ENCODE assay signal across 8 cellular contexts in the genomic region with DNA sequence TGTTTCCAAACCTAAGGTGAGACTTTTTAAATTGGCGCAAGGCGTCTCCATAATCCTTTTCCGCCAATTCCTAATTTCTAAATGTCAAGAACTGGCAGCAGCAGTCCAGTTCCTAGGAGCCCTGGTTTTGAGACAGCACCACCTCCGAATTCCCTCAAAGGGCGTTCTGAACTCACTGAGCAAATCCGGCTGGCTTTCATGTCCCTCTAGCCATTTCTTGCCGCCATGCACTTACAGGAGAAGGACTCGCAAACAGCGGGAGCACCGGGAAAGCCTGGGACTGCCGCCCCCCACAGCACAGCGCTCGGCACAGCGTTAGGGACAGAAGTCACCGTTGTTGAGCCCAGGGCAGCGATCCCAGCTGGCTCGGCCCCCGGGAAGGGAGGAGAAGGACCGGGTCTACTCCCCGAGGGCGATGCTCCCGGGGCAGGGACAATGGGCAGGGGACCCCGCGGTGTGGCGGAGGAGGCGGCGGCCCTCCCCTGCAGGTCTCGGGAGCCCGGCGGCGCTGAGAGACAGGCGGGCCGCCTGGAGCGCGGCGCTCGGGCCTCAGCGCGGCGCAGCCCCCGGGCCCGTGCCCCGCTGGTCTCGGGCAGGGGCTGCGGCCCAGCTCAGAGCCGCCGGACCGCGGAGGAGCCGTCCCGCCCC. TPM values are rescaled to one million over a fixed set of nuclear protein-coding genes. Genes with fewer than 3 reads are reported as not detected.
DNase-seq lines count a peak whose midpoint lies in the region; ATAC-seq and TF ChIP-seq lines count a peak whose summit lies in the region.

No MANE protein-coding gene starts in this region.

- no peak for TF ChIP-seq POLR2A in GM18505 (IDR thresholded peaks at IDR 0.05; ENCODE audit: borderline replicate concordance, extremely low read depth, insufficient read depth, insufficient read length)

- POLR2A ChIA-PET in A673 (lab: Charles Lee; ENCODE audit: low non-redundant PET): interaction anchor here (0.9 kb wide), 1 partner anchor 34 kb away, joined by 8 read pairs; no protein-coding TSS in a partner anchor

- peak overlapping the region; percentile 86 for H3K9ac ChIP-seq in neural cell (ENCODE audit: low read length)

- H3F3A ChIP-seq in neural cell (ENCODE audit: insufficient read depth, low read length, poor library complexity, severe bottlenecking): no peaks in the 10 kb centered on the region

- ATAC-seq in GM18505 (IDR thresholded peaks at IDR 0.05; ENCODE audit: unreplicated experiment) (peak; percentile 20), HG03066 (IDR thresholded peaks at IDR 0.05; ENCODE audit: low read depth, unreplicated experiment) (peak; percentile 12)

- peak overlapping the region; percentile 85 for H3K27ac ChIP-seq in A673 (ENCODE audit: low read depth, low read length, poor library complexity, severe bottlenecking)
- peak overlapping the region; percentile 83 for H3K27ac ChIP-seq in neural cell (ENCODE audit: low read length)

- CTCF ChIA-PET in A673 (lab: Charles Lee): no interaction called here

- H3K79me2 ChIP-seq in neural cell (replicated peaks; ENCODE audit: insufficient read depth, low read length): peaks cover 49% of the 10 kb centered on the region

- peaks cover 3% of the 10 kb centered on the region for H3K36me3 ChIP-seq in A673 (ENCODE audit: insufficient read depth, low read length, poor library complexity, severe bottlenecking)
- H3K36me3 ChIP-seq in neural cell (ENCODE audit: insufficient read depth, low read length): no peaks in the 10 kb centered on the region

- H3K4me2 ChIP-seq in neural cell (ENCODE audit: low read length): peak overlapping the region; percentile 78

- H3K27me3 Mint-ChIP-seq in activated naive CD4-positive, alpha-beta T cell treated with anti-CD3 and anti-CD28 coated beads, Interleukin-2, amount 50 U/mL, for 24 hours: no peaks in the 10 kb centered on the region

- H3K4me3 ChIP-seq in A673 (ENCODE audit: low read depth, low read length, poor library complexity, severe bottlenecking) (peak overlapping the region; percentile 79), neural cell (ENCODE audit: low read length) (peak overlapping the region; percentile 90)

- H3K27me3 ChIP-seq in A673 (replicated peaks; ENCODE audit: insufficient read depth, low read depth, low read length, poor library complexity): no peaks in the 10 kb centered on the region
- H3K27me3 ChIP-seq in neural cell (ENCODE audit: insufficient read depth, low read depth, low read length): no peaks in the 10 kb centered on the region

- H3K4me1 ChIP-seq in A673 (ENCODE audit: insufficient read depth, low read length, poor library complexity, severe bottlenecking): peaks cover 44% of the 10 kb centered on the region

- peak; percentile 43 for TF ChIP-seq RAD21 in neural cell (conservative IDR thresholded peaks at IDR 0.05)

- DNase-seq in A673 (ENCODE audit: low spot score) (peak; percentile 62), NCI-H82 treated with DMSO at 0.1 percent for 48 hours (lab: John Stamatoyannopoulos, UW; ENCODE audit: unreplicated experiment) (peak; percentile 8), globus pallidus (ENCODE audit: low spot score) (peak; percentile 75), NCI-H187 (lab: John Stamatoyannopoulos, UW) (no peak)

- peak overlapping the region; percentile 62 for H2AFZ ChIP-seq in neural cell (ENCODE audit: low read depth, low read length)

- peak overlapping the region; percentile 74 for H3K27ac Mint-ChIP-seq in activated naive CD4-positive, alpha-beta T cell treated with anti-CD3 and anti-CD28 coated beads, Interleukin-2, amount 50 U/mL, for 24 hours

- no peaks in the 10 kb centered on the region for H3K9me3 ChIP-seq in A673 (ENCODE audit: low read depth, low read length, poor library complexity, severe bottlenecking)
- no peaks in the 10 kb centered on the region for H3K9me3 ChIP-seq in neural cell (ENCODE audit: low read length)

- H3K9me2 ChIP-seq in neural cell (ENCODE audit: insufficient read depth, low read length): no peaks in the 10 kb centered on the region

- no TSS peak for BruUV-seq in A673 (replicated peaks; lab: Mats Ljungman, UMichigan)

- H3K36me3 Mint-ChIP-seq in activated naive CD4-positive, alpha-beta T cell treated with anti-CD3 and anti-CD28 coated beads, Interleukin-2, amount 50 U/mL, for 24 hours: peaks cover 12% of the 10 kb centered on the region

- no peak for TF ChIP-seq EP300 in neural cell (conservative IDR thresholded peaks at IDR 0.05; ENCODE audit: poor library complexity, severe bottlenecking)

- H4K20me1 ChIP-seq in neural cell (ENCODE audit: insufficient read depth): no peaks in the 10 kb centered on the region

- no peak for TF ChIP-seq CTCF in A673 (conservative IDR thresholded peaks at IDR 0.05; ENCODE audit: low read depth, low read length)
- TF ChIP-seq CTCF in neural cell (IDR thresholded peaks at IDR 0.05; ENCODE audit: poor library complexity, severe bottlenecking): no peak

- H3K4me3 Mint-ChIP-seq in activated naive CD4-positive, alpha-beta T cell treated with anti-CD3 and anti-CD28 coated beads, Interleukin-2, amount 50 U/mL, for 24 hours: peak overlapping the region; percentile 87

- no peaks in the 10 kb centered on the region for H3K9me3 Mint-ChIP-seq in activated naive CD4-positive, alpha-beta T cell treated with anti-CD3 and anti-CD28 coated beads, Interleukin-2, amount 50 U/mL, for 24 hours

- intact Hi-C loops in A673 (cut with micrococcal nuclease; ENCODE audit: unreplicated experiment): no loop called here

- H3K4me1 Mint-ChIP-seq in activated naive CD4-positive, alpha-beta T cell treated with anti-CD3 and anti-CD28 coated beads, Interleukin-2, amount 50 U/mL, for 24 hours: peaks cover 79% of the 10 kb centered on the region

TF ChIP-seq in neural cell, 6 proteins besides CTCF, POLR2A, EP300 and RAD21:
- TF ChIP-seq MXI1 (conservative IDR thresholded peaks at IDR 0.05; ENCODE audit: poor library complexity, severe bottlenecking) (peak; percentile 51), POLR2AphosphoS5 (IDR thresholded peaks at IDR 0.05) (peak; percentile 22), EZH2 (IDR thresholded peaks at IDR 0.05; ENCODE audit: borderline replicate concordance, insufficient read depth, low read length, poor library complexity, severe bottlenecking) (no peak), SMC3 (conservative IDR thresholded peaks at IDR 0.05; ENCODE audit: poor library complexity) (peak; percentile 15), TAF1 (IDR thresholded peaks at IDR 0.05; ENCODE audit: low read depth) (peak; percentile 30)
- TF ChIP-seq, protein P1, sequence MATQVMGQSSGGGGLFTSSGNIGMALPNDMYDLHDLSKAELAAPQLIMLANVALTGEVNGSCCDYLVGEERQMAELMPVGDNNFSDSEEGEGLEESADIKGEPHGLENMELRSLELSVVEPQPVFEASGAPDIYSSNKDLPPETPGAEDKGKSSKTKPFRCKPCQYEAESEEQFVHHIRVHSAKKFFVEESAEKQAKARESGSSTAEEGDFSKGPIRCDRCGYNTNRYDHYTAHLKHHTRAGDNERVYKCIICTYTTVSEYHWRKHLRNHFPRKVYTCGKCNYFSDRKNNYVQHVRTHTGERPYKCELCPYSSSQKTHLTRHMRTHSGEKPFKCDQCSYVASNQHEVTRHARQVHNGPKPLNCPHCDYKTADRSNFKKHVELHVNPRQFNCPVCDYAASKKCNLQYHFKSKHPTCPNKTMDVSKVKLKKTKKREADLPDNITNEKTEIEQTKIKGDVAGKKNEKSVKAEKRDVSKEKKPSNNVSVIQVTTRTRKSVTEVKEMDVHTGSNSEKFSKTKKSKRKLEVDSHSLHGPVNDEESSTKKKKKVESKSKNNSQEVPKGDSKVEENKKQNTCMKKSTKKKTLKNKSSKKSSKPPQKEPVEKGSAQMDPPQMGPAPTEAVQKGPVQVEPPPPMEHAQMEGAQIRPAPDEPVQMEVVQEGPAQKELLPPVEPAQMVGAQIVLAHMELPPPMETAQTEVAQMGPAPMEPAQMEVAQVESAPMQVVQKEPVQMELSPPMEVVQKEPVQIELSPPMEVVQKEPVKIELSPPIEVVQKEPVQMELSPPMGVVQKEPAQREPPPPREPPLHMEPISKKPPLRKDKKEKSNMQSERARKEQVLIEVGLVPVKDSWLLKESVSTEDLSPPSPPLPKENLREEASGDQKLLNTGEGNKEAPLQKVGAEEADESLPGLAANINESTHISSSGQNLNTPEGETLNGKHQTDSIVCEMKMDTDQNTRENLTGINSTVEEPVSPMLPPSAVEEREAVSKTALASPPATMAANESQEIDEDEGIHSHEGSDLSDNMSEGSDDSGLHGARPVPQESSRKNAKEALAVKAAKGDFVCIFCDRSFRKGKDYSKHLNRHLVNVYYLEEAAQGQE (IDR thresholded peaks at IDR 0.05; ENCODE audit: borderline replicate concordance): no peak

RNA-seq across cellular contexts. Expression of a gene that starts 0.5 kb away (rescaled TPM):
- 144 and 146 TPM in 2 replicates for total RNA-seq in A673 (2021)
- 16.6 and 24.1 TPM in 2 replicates for polyA plus RNA-seq in neural cell
- 28.0 and 36.3 TPM in 2 replicates for polyA minus RNA-seq in neural cell

Comparison
In these comparisons a context has a peak if more than half of its experiments do, and no peak if none do; other contexts are left out.
1. DNase-seq: peak in A673 (single experiment), NCI-H82 treated with DMSO at 0.1 percent for 48 hours (single experiment) and globus pallidus (single experiment); none in NCI-H187 (0 of 2).